ENCODE assay signal across 8 cellular contexts in genomic region chr14:104816678-104816945, GRCh38. TPM values are rescaled to one million over a fixed set of nuclear protein-coding genes. Genes with fewer than 3 reads are reported as not detected.
DNase-seq lines count a peak whose midpoint lies in the region; ATAC-seq and TF ChIP-seq lines count a peak whose summit lies in the region.

No MANE protein-coding gene starts in this region.

- DNase-seq in foreskin keratinocyte (no peak), NCI-H1092 treated with DMSO at 0.1 percent for 48 hours (lab: John Stamatoyannopoulos, UW) (no peak)
- DNase-seq in activated CD8-positive, alpha-beta memory T cell treated with anti-CD3 and anti-CD28 coated beads, Interleukin-2, amount 50 U/mL, for 48 hours, result no peak

- H3K9ac ChIP-seq in skeletal muscle tissue (ENCODE audit: low read depth in 1 of 3, low read length in 3 of 3), result peak overlapping the region; percentile 94 to 98 (median 95)

- peaks cover 0 to 2% (median 0%) of the 10 kb centered on the region in 3 donors for H3K9me3 ChIP-seq in skeletal muscle tissue (ENCODE audit: control insufficient read depth in 3 of 3, low read length in 3 of 3)

- no peaks in the 10 kb centered on the region for H3K27me3 ChIP-seq in foreskin keratinocyte
- H3K27me3 ChIP-seq in skeletal muscle tissue (ENCODE audit: control insufficient read depth in 3 of 3, insufficient read depth in 3 of 3, low read length in 3 of 3), result no peaks in the 10 kb centered on the region

- TF ChIP-seq CTCF in foreskin keratinocyte (conservative IDR thresholded peaks at IDR 0.05), result no peak

- H3K27ac ChIP-seq in foreskin keratinocyte, result peak overlapping the region; percentile 58
- peak overlapping the region; percentile 89 for H3K27ac ChIP-seq in skeletal muscle tissue (ENCODE audit: low read depth, low read length)

- H3K4me3 ChIP-seq in skeletal muscle tissue (ENCODE audit: low read length in 3 of 3), result peak overlapping the region; percentile 88 to 99 (median 97)

- H3K36me3 ChIP-seq in skeletal muscle tissue (ENCODE audit: control insufficient read depth in 3 of 3, insufficient read depth in 3 of 3, low read length in 3 of 3), result peaks cover 0 to 2% (median 0%) of the 10 kb centered on the region in 3 donors

- ATAC-seq in GM21515 (IDR thresholded peaks at IDR 0.05; ENCODE audit: unreplicated experiment) (peak; percentile 6), SK-N-SH treated with all-trans-retinoic acid at 6 μM for 48 hours (peak; percentile 10; the same call in 2 of the 3 replicates), foreskin keratinocyte (no peak), GM21367 (IDR thresholded peaks at IDR 0.05; ENCODE audit: unreplicated experiment) (no peak), HG03108 (IDR thresholded peaks at IDR 0.05; ENCODE audit: unreplicated experiment) (no peak)

- H3K4me1 ChIP-seq in foreskin keratinocyte (no peaks in the 10 kb centered on the region), skeletal muscle tissue (ENCODE audit: control insufficient read depth in 3 of 3, insufficient read depth in 3 of 3, low read length in 3 of 3) (peaks cover 24 to 38% (median 25%) of the 10 kb centered on the region in 3 donors)

TF ChIP-seq in SK-N-SH treated with all-trans-retinoic acid at 6 μM for 48 hours, 23 proteins besides CTCF, POLR2A, EP300 and RAD21:
- no peak for TF ChIP-seq ESRRG (CRISPR knock-in tag; IDR thresholded peaks at IDR 0.05)
- TF ChIP-seq ZNF8 (CRISPR knock-in tag; IDR thresholded peaks at IDR 0.05), result no peak
- TF ChIP-seq BACH2 (CRISPR knock-in tag; IDR thresholded peaks at IDR 0.05; ENCODE audit: borderline replicate concordance), result no peak
- no peak for TF ChIP-seq OSR1 (CRISPR knock-in tag; IDR thresholded peaks at IDR 0.05)
- TF ChIP-seq ISL1 (CRISPR knock-in tag; IDR thresholded peaks at IDR 0.05), result no peak
- no peak for TF ChIP-seq TOX (CRISPR knock-in tag; IDR thresholded peaks at IDR 0.05; ENCODE audit: borderline replicate concordance)
- TF ChIP-seq ARNTL (CRISPR knock-in tag; IDR thresholded peaks at IDR 0.05; ENCODE audit: borderline replicate concordance, low read depth), result no peak
- TF ChIP-seq ZNF565 (CRISPR knock-in tag; conservative IDR thresholded peaks at IDR 0.05; ENCODE audit: low read depth), result no peak
- TF ChIP-seq CSRNP3 (CRISPR knock-in tag; IDR thresholded peaks at IDR 0.05), result no peak
- no peak for TF ChIP-seq RARB (CRISPR knock-in tag; IDR thresholded peaks at IDR 0.05)
- no peak for TF ChIP-seq TCF4 (CRISPR knock-in tag; IDR thresholded peaks at IDR 0.05; ENCODE audit: borderline replicate concordance)
- no peak for TF ChIP-seq TSHZ2 (CRISPR knock-in tag; IDR thresholded peaks at IDR 0.05)
- TF ChIP-seq CSDC2 (CRISPR knock-in tag; IDR thresholded peaks at IDR 0.05), result no peak
- TF ChIP-seq PPARA (CRISPR knock-in tag; IDR thresholded peaks at IDR 0.05; ENCODE audit: borderline replicate concordance), result no peak
- TF ChIP-seq POU6F1 (CRISPR knock-in tag; IDR thresholded peaks at IDR 0.05; ENCODE audit: borderline replicate concordance, low read depth), result no peak
- no peak for TF ChIP-seq ZNF70 (CRISPR knock-in tag; IDR thresholded peaks at IDR 0.05)
- TF ChIP-seq SNAI2 (CRISPR knock-in tag; IDR thresholded peaks at IDR 0.05), result no peak

RNA-seq across cellular contexts. Expression of gene ZBTB42, which starts 15.7 kb away (rescaled TPM):
- 2.3 TPM in 2 replicates for total RNA-seq in foreskin keratinocyte
- polyA plus RNA-seq in foreskin keratinocyte, result 1.8 and 1.9 TPM in 2 replicates
- total RNA-seq in skeletal muscle tissue, result 3.7 TPM

RNA-seq across cellular contexts. Expression of gene AKT1, which starts 21.1 kb away (rescaled TPM):
- total RNA-seq in foreskin keratinocyte, result 147 and 156 TPM in 2 replicates
- 113 and 123 TPM in 2 replicates for polyA plus RNA-seq in foreskin keratinocyte
- total RNA-seq in skeletal muscle tissue, result 151 TPM

RNA-seq across cellular contexts. Expression of gene CEP170B, which starts 48.5 kb away (rescaled TPM):
- total RNA-seq in foreskin keratinocyte (35.1 and 37.3 TPM in 2 replicates), skeletal muscle tissue (1.6 TPM)
- polyA plus RNA-seq in foreskin keratinocyte, result 16.9 and 17.0 TPM in 2 replicates

Comparison
In these comparisons a context has a peak if more than half of its experiments do, and no peak if none do; other contexts are left out.
1. ATAC-seq: peak in GM21515 (single experiment) and SK-N-SH treated with all-trans-retinoic acid at 6 μM for 48 hours (single experiment); none in foreskin keratinocyte (single experiment), GM21367 (single experiment) and HG03108 (single experiment).
2. RNA of gene CEP170B, which starts 48.5 kb away (total RNA-seq): 35.1 to 37.3 TPM in foreskin keratinocyte; 1.6 TPM in skeletal muscle tissue (single experiment); every median in the first group is over 10 times any median in the second.